2 cellular contexts compared by ENCODE assay signal in genomic region chr10:59433720-59434428, GRCh38.
TF ChIP-seq lines count a peak whose summit lies in the region.

No MANE protein-coding gene starts in this region.

TF ChIP-seq in SK-N-SH, 30 proteins besides CTCF, POLR2A, EP300 and RAD21 (continued from another document):
- TF ChIP-seq USF2 (IDR thresholded peaks at IDR 0.05; ENCODE audit: borderline replicate concordance, low read depth, low read length) (no peak), REST (IDR thresholded peaks at IDR 0.05; ENCODE audit: low read depth, low read length) (no peak)
TF ChIP-seq in SK-N-SH: peak in this region for 2.

TF ChIP-seq in neural cell, 6 proteins besides CTCF, POLR2A, EP300 and RAD21 (continued from another document):
- TF ChIP-seq EZH2 (IDR thresholded peaks at IDR 0.05; ENCODE audit: borderline replicate concordance, insufficient read depth, low read length, poor library complexity, severe bottlenecking): no peak
- no peak for TF ChIP-seq TAF1 (IDR thresholded peaks at IDR 0.05; ENCODE audit: low read depth)
